In genomic region chr21:14538477-14538876, GRCh38 we compare ENCODE assay signal across 24 cellular contexts. TPM values are rescaled to one million over a fixed set of nuclear protein-coding genes. Genes with fewer than 3 reads are reported as not detected.
DNase-seq lines count a peak whose midpoint lies in the region; ATAC-seq and TF ChIP-seq lines count a peak whose summit lies in the region.
"Had no signal": no experiment of that assay in that cellular context is flagged by ENCODE, and none has a peak within 500 bp of the region (broad histone marks: within the 10 kb centered on the region; RNA-seq: fewer than 3 reads in every experiment).

No MANE protein-coding gene starts in this region.

- peak overlapping the region; percentile 27 for H3K4me3 Mint-ChIP-seq in activated naive CD4-positive, alpha-beta T cell treated with anti-CD3 and anti-CD28 coated beads for 36 hours
- H3K4me3 Mint-ChIP-seq in activated naive CD4-positive, alpha-beta T cell treated with anti-CD3 and anti-CD28 coated beads, Interleukin-2, amount 10 ng/mL, durations not matched to agents 7 days and 5 days, result no peak overlapping the region
- peak overlapping the region; percentile 34 for H3K4me3 Mint-ChIP-seq in activated naive CD8-positive, alpha-beta T cell treated with anti-CD3 and anti-CD28 coated beads, Interleukin-2, amount 10 ng/mL, durations not matched to agents 7 days and 5 days
- peak overlapping the region; percentile 69 to 83 for H3K4me3 Mint-ChIP-seq in stimulated activated naive CD8-positive, alpha-beta T cell treated with anti-CD3 and anti-CD28 coated beads, Interleukin-15, amount 100 ng/mL, for 72 hours

- intact Hi-C loops in activated naive CD4-positive, alpha-beta T cell treated with anti-CD3 and anti-CD28 coated beads for 36 hours (cut with micrococcal nuclease), result loop anchor here (1.0 to 10.0 kb wide), 2 partner anchors 8 to 454 kb away; partner anchors contain the start of gene SAMSN1

- no peaks in the 10 kb centered on the region for H3K27me3 ChIP-seq in upper lobe of left lung
- H3K27me3 ChIP-seq: breast epithelium, colonic mucosa, heart right ventricle, Peyer's patch, uterus had no signal

- DNase-seq in activated naive CD4-positive, alpha-beta T cell treated with anti-CD3 and anti-CD28 coated beads for 36 hours, result peak; percentile 39
- DNase-seq in activated naive CD4-positive, alpha-beta T cell treated with anti-CD3 and anti-CD28 coated beads, Interleukin-2, amount 10 ng/mL, durations not matched to agents 7 days and 5 days, result no peak
- peak; percentile 2 for DNase-seq in RKO (ENCODE audit: low spot score)
- DNase-seq in activated naive CD8-positive, alpha-beta T cell treated with anti-CD3 and anti-CD28 coated beads, Interleukin-2, amount 10 ng/mL, durations not matched to agents 7 days and 5 days, result no peak
- DNase-seq in stimulated activated naive CD8-positive, alpha-beta T cell treated with anti-CD3 and anti-CD28 coated beads, Interleukin-15, amount 100 ng/mL, for 72 hours, result no peak
- DNase-seq in upper lobe of left lung, result no peak
- no peak for DNase-seq in NCI-H2171 treated with DMSO at 0.1 percent for 48 hours (lab: John Stamatoyannopoulos, UW)
- DNase-seq: activated CD8-positive, alpha-beta memory T cell treated with anti-CD3 and anti-CD28 coated beads for 24 hours; amygdala; C1 segment of cervical spinal cord; colonic mucosa; effector memory CD4-positive, alpha-beta T cell; EL; erythroblast; foreskin fibroblast; heart right ventricle; NCI-H1694 treated with DMSO at 0.1 percent for 48 hours; NCI-H526 treated with DMSO at 0.1 percent for 48 hours; Peyer's patch; uterus; WERI-Rb-1 had no signal

- peak overlapping the region; percentile 77 for H3K27ac Mint-ChIP-seq in activated naive CD4-positive, alpha-beta T cell treated with anti-CD3 and anti-CD28 coated beads for 36 hours
- no peak overlapping the region for H3K27ac Mint-ChIP-seq in activated naive CD4-positive, alpha-beta T cell treated with anti-CD3 and anti-CD28 coated beads, Interleukin-2, amount 10 ng/mL, durations not matched to agents 7 days and 5 days
- no peak overlapping the region for H3K27ac Mint-ChIP-seq in activated naive CD8-positive, alpha-beta T cell treated with anti-CD3 and anti-CD28 coated beads, Interleukin-2, amount 10 ng/mL, durations not matched to agents 7 days and 5 days
- H3K27ac Mint-ChIP-seq in stimulated activated naive CD8-positive, alpha-beta T cell treated with anti-CD3 and anti-CD28 coated beads, Interleukin-15, amount 100 ng/mL, for 72 hours, result no peak overlapping the region

- no peak for ATAC-seq in activated naive CD8-positive, alpha-beta T cell treated with anti-CD3 and anti-CD28 coated beads, Interleukin-2, amount 10 ng/mL, durations not matched to agents 7 days and 5 days (ENCODE audit: low read depth)
- no peak for ATAC-seq in stimulated activated naive CD8-positive, alpha-beta T cell treated with anti-CD3 and anti-CD28 coated beads, Interleukin-15, amount 100 ng/mL, for 72 hours
- no peak for ATAC-seq in upper lobe of left lung (ENCODE audit: low FRiP score in 2 of 2)
- ATAC-seq: HCT116, heart right ventricle had no signal

- no peaks in the 10 kb centered on the region for H3K4me1 ChIP-seq in upper lobe of left lung
- H3K4me1 ChIP-seq: breast epithelium, colonic mucosa, uterus had no signal

- H3K9me3 Mint-ChIP-seq in activated naive CD4-positive, alpha-beta T cell treated with anti-CD3 and anti-CD28 coated beads for 36 hours, result peaks cover 18% of the 10 kb centered on the region
- H3K9me3 Mint-ChIP-seq in activated naive CD4-positive, alpha-beta T cell treated with anti-CD3 and anti-CD28 coated beads, Interleukin-2, amount 10 ng/mL, durations not matched to agents 7 days and 5 days, result peaks cover 34% of the 10 kb centered on the region
- peaks cover 7% of the 10 kb centered on the region for H3K9me3 Mint-ChIP-seq in activated naive CD8-positive, alpha-beta T cell treated with anti-CD3 and anti-CD28 coated beads, Interleukin-2, amount 10 ng/mL, durations not matched to agents 7 days and 5 days
- peaks cover 14 to 18% of the 10 kb centered on the region in 2 donors for H3K9me3 Mint-ChIP-seq in stimulated activated naive CD8-positive, alpha-beta T cell treated with anti-CD3 and anti-CD28 coated beads, Interleukin-15, amount 100 ng/mL, for 72 hours

- H3K9me3 ChIP-seq in upper lobe of left lung, result no peaks in the 10 kb centered on the region
- H3K9me3 ChIP-seq: breast epithelium, colonic mucosa, heart right ventricle, Peyer's patch, uterus had no signal

- H3K4me1 Mint-ChIP-seq in activated naive CD4-positive, alpha-beta T cell treated with anti-CD3 and anti-CD28 coated beads for 36 hours (ENCODE audit: low read depth), result peaks cover 80% of the 10 kb centered on the region
- peaks cover 87% of the 10 kb centered on the region for H3K4me1 Mint-ChIP-seq in activated naive CD4-positive, alpha-beta T cell treated with anti-CD3 and anti-CD28 coated beads, Interleukin-2, amount 10 ng/mL, durations not matched to agents 7 days and 5 days
- H3K4me1 Mint-ChIP-seq in activated naive CD8-positive, alpha-beta T cell treated with anti-CD3 and anti-CD28 coated beads, Interleukin-2, amount 10 ng/mL, durations not matched to agents 7 days and 5 days, result peaks cover 62% of the 10 kb centered on the region
- peaks cover 69% of the 10 kb centered on the region for H3K4me1 Mint-ChIP-seq in stimulated activated naive CD8-positive, alpha-beta T cell treated with anti-CD3 and anti-CD28 coated beads, Interleukin-15, amount 100 ng/mL, for 72 hours

- no peak overlapping the region for H3K4me3 ChIP-seq in upper lobe of left lung
- H3K4me3 ChIP-seq: breast epithelium, colonic mucosa, heart right ventricle, Peyer's patch, uterus had no signal

- no peak overlapping the region for H3K27ac ChIP-seq in upper lobe of left lung
- H3K27ac ChIP-seq: breast epithelium, colonic mucosa, heart right ventricle, Peyer's patch, uterus, WERI-Rb-1 had no signal

- peaks cover 48% of the 10 kb centered on the region for H3K36me3 Mint-ChIP-seq in activated naive CD4-positive, alpha-beta T cell treated with anti-CD3 and anti-CD28 coated beads for 36 hours (ENCODE audit: low read depth)
- H3K36me3 Mint-ChIP-seq in activated naive CD4-positive, alpha-beta T cell treated with anti-CD3 and anti-CD28 coated beads, Interleukin-2, amount 10 ng/mL, durations not matched to agents 7 days and 5 days, result peaks cover 84% of the 10 kb centered on the region
- H3K36me3 Mint-ChIP-seq in activated naive CD8-positive, alpha-beta T cell treated with anti-CD3 and anti-CD28 coated beads, Interleukin-2, amount 10 ng/mL, durations not matched to agents 7 days and 5 days, result peaks cover 78% of the 10 kb centered on the region

- no peaks in the 10 kb centered on the region for H3K36me3 ChIP-seq in upper lobe of left lung
- H3K36me3 ChIP-seq: breast epithelium, colonic mucosa, heart right ventricle, Peyer's patch, uterus, WERI-Rb-1 had no signal

- POLR2A ChIA-PET in activated naive CD8-positive, alpha-beta T cell treated with anti-CD3 and anti-CD28 coated beads, Interleukin-2, amount 10 ng/mL, durations not matched to agents 7 days and 5 days (lab: Charles Lee), result no interaction called here

- TF ChIP-seq CTCF in upper lobe of left lung (IDR thresholded peaks at IDR 0.05), result no peak

- CTCF ChIA-PET in activated naive CD4-positive, alpha-beta T cell treated with anti-CD3 and anti-CD28 coated beads for 36 hours (lab: Charles Lee), result no interaction called here
- CTCF ChIA-PET in activated naive CD4-positive, alpha-beta T cell treated with anti-CD3 and anti-CD28 coated beads, Interleukin-2, amount 10 ng/mL, durations not matched to agents 7 days and 5 days (lab: Charles Lee), result no interaction called here

- H3K27me3 Mint-ChIP-seq in activated naive CD4-positive, alpha-beta T cell treated with anti-CD3 and anti-CD28 coated beads for 36 hours (ENCODE audit: low read depth), result no peaks in the 10 kb centered on the region
- H3K27me3 Mint-ChIP-seq in activated naive CD4-positive, alpha-beta T cell treated with anti-CD3 and anti-CD28 coated beads, Interleukin-2, amount 10 ng/mL, durations not matched to agents 7 days and 5 days, result no peaks in the 10 kb centered on the region
- H3K27me3 Mint-ChIP-seq in activated naive CD8-positive, alpha-beta T cell treated with anti-CD3 and anti-CD28 coated beads, Interleukin-2, amount 10 ng/mL, durations not matched to agents 7 days and 5 days, result no peaks in the 10 kb centered on the region
- H3K27me3 Mint-ChIP-seq in stimulated activated naive CD8-positive, alpha-beta T cell treated with anti-CD3 and anti-CD28 coated beads, Interleukin-15, amount 100 ng/mL, for 72 hours, result no peaks in the 10 kb centered on the region

- TF ChIP-seq EP300 in upper lobe of left lung (IDR thresholded peaks at IDR 0.05), result no peak

- no peak for TF ChIP-seq POLR2A in upper lobe of left lung (IDR thresholded peaks at IDR 0.05)

RNA-seq across cellular contexts. Expression of gene SAMSN1, which starts 7.6 kb away (rescaled TPM):
- 10 to 100 TPM; 41.1 to 43.0 TPM for total RNA-seq in activated naive CD4-positive, alpha-beta T cell treated with anti-CD3 and anti-CD28 coated beads for 36 hours
- 100 to 1,000 TPM; 121 to 125 TPM for total RNA-seq in activated naive CD8-positive, alpha-beta T cell treated with anti-CD3 and anti-CD28 coated beads, Interleukin-2, amount 10 ng/mL, durations not matched to agents 7 days and 5 days
- total RNA-seq in upper lobe of left lung, result 10 to 100 TPM; 16.4 to 29.3 (median 20.3) TPM
- total RNA-seq: LHCN-M2 had no signal

Comparison
In these comparisons a context has a peak if more than half of its experiments do, and no peak if none do; other contexts are left out.
1. DNase-seq: peak in activated naive CD4-positive, alpha-beta T cell treated with anti-CD3 and anti-CD28 coated beads for 36 hours (single experiment) and RKO (single experiment); none in activated naive CD4-positive, alpha-beta T cell treated with anti-CD3 and anti-CD28 coated beads, Interleukin-2, amount 10 ng/mL, durations not matched to agents 7 days and 5 days (single experiment), activated naive CD8-positive, alpha-beta T cell treated with anti-CD3 and anti-CD28 coated beads, Interleukin-2, amount 10 ng/mL, durations not matched to agents 7 days and 5 days (single experiment), stimulated activated naive CD8-positive, alpha-beta T cell treated with anti-CD3 and anti-CD28 coated beads, Interleukin-15, amount 100 ng/mL, for 72 hours (0 of 2), upper lobe of left lung (0 of 2) and NCI-H2171 treated with DMSO at 0.1 percent for 48 hours (single experiment).